ENCODE assay signal across 18 cellular contexts in the genomic region with DNA sequence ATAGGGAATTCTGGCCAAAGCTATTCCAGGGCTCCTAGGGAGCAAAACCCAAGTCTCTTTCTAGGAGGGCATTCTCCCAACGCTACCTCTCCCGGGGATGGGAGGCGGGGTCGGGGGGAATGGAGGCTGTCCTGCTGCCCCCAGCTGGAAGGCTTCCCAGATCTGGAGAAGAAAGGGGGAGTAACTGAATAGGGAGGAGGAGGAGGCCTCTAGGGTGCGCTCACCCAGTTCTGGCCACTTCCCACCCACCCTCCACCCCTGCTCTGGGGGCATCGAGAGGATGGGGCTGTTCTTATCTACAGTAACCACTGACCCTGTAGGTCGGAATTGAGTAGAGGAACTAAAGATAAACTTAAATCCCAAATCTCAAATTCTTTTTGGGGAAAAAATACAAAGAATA. TPM values are rescaled to one million over a fixed set of nuclear protein-coding genes. Genes with fewer than 3 reads are reported as not detected.
DNase-seq lines count a peak whose midpoint lies in the region; ATAC-seq and TF ChIP-seq lines count a peak whose summit lies in the region.
"Had no signal": no experiment of that assay in that cellular context is flagged by ENCODE, and none has a peak within 500 bp of the region (broad histone marks: within the 10 kb centered on the region; RNA-seq: fewer than 3 reads in every experiment).

No MANE protein-coding gene starts in this region.

- H3K36me3 Mint-ChIP-seq in activated CD8-positive, alpha-beta memory T cell treated with anti-CD3 and anti-CD28 coated beads, Interleukin-2, amount 10 ng/mL, durations not matched to agents 7 days and 5 days, result no peaks in the 10 kb centered on the region
- no peaks in the 10 kb centered on the region for H3K36me3 Mint-ChIP-seq in activated T-cell treated with anti-CD3 and anti-CD28 coated beads, Interleukin-2, amount 50 U/mL, for 72 hours (ENCODE audit: insufficient read depth in 2 of 2)
- H3K36me3 Mint-ChIP-seq: activated naive CD8-positive, alpha-beta T cell; mesothelial cell of epicardium had no signal

- CTCF ChIA-PET in activated CD8-positive, alpha-beta memory T cell treated with anti-CD3 and anti-CD28 coated beads, Interleukin-2, amount 10 ng/mL, durations not matched to agents 7 days and 5 days (lab: Charles Lee), result no interaction called here

- H3K4me1 ChIP-seq in adrenal gland (replicated peaks in 1 of 2) (peaks cover 12 to 19% of the 10 kb centered on the region in 2 donors), esophagus (ENCODE audit: control insufficient read depth in 2 of 2, insufficient read depth in 2 of 2, low read length in 1 of 2) (no peaks in the 10 kb centered on the region), mucosa of stomach (ENCODE audit: control insufficient read depth, insufficient read depth, low read length) (peaks cover 69% of the 10 kb centered on the region), transverse colon (peaks cover 0 to 51% (median 15%) of the 10 kb centered on the region in 4 donors)

- WGBS in adrenal gland, 4 donors, result 55 to 60% (median 58%) methylated on average over 7 of the region's 7 CpGs
- 62 to 69% methylated on average over 7 of the region's 7 CpGs for WGBS in esophagus, 2 donors
- 75 to 90% methylated on average over 2 to 7 of the region's 7 CpGs for WGBS in transverse colon (ENCODE audit: low coverage in 1 of 2), 2 donors

- H3K4me1 Mint-ChIP-seq in activated CD8-positive, alpha-beta memory T cell treated with anti-CD3 and anti-CD28 coated beads, Interleukin-2, amount 10 ng/mL, durations not matched to agents 7 days and 5 days, result peaks cover 11% of the 10 kb centered on the region
- H3K4me1 Mint-ChIP-seq in activated T-cell treated with anti-CD3 and anti-CD28 coated beads, Interleukin-2, amount 50 U/mL, for 72 hours (ENCODE audit: low read depth), result no peaks in the 10 kb centered on the region

- TF ChIP-seq CTCF in adrenal gland (IDR thresholded peaks at IDR 0.05) (no peak), transverse colon (IDR thresholded peaks at IDR 0.05) (no peak)

- H3K27me3 ChIP-seq in adrenal gland, result no peaks in the 10 kb centered on the region
- H3K27me3 ChIP-seq in esophagus (ENCODE audit: control insufficient read depth in 1 of 2, insufficient read depth in 2 of 2, low read length in 2 of 2), result no peaks in the 10 kb centered on the region
- H3K27me3 ChIP-seq in mucosa of stomach (ENCODE audit: control insufficient read depth, insufficient read depth, low read length), result no peaks in the 10 kb centered on the region
- no peaks in the 10 kb centered on the region for H3K27me3 ChIP-seq in transverse colon
- no peaks in the 10 kb centered on the region for H3K27me3 ChIP-seq in H7 (ENCODE audit: control insufficient read depth, insufficient read depth, low read length)
- H3K27me3 ChIP-seq: neutrophil had no signal

- in situ Hi-C loops in transverse colon (cut with MboI; ENCODE audit: low pct_ligation_motif_present in 1 of 4, low pct_unique_long_range_greater_than_20kb in 1 of 4, low sequenced_read_pairs in 3 of 4), result no loop called here

- no peak for ATAC-seq in activated CD8-positive, alpha-beta memory T cell treated with anti-CD3 and anti-CD28 coated beads, Interleukin-2, amount 10 ng/mL, durations not matched to agents 7 days and 5 days
- no peak for ATAC-seq in activated T-cell treated with anti-CD3 and anti-CD28 coated beads, Interleukin-2, amount 50 U/mL, for 72 hours (replicated peaks in 1 of 2)

- H3K9ac ChIP-seq in mucosa of stomach (ENCODE audit: low read length), result peak overlapping the region; percentile 64

- no peak overlapping the region for H3K27ac Mint-ChIP-seq in activated CD8-positive, alpha-beta memory T cell treated with anti-CD3 and anti-CD28 coated beads, Interleukin-2, amount 10 ng/mL, durations not matched to agents 7 days and 5 days
- H3K27ac Mint-ChIP-seq in activated T-cell treated with anti-CD3 and anti-CD28 coated beads, Interleukin-2, amount 50 U/mL, for 72 hours, result no peak overlapping the region
- H3K27ac Mint-ChIP-seq: activated naive CD8-positive, alpha-beta T cell had no signal

- intact Hi-C loops in adrenal gland (cut with DNase I) (no loop called here), transverse colon (cut with DNase I; ENCODE audit: low total_unique reads) (no loop called here)

- TF ChIP-seq EP300 in transverse colon (IDR thresholded peaks at IDR 0.05; ENCODE audit: low read depth), result no peak

- H3K27me3 Mint-ChIP-seq in activated CD8-positive, alpha-beta memory T cell treated with anti-CD3 and anti-CD28 coated beads, Interleukin-2, amount 10 ng/mL, durations not matched to agents 7 days and 5 days, result peaks cover 45% of the 10 kb centered on the region
- H3K27me3 Mint-ChIP-seq in activated T-cell treated with anti-CD3 and anti-CD28 coated beads, Interleukin-2, amount 50 U/mL, for 72 hours (ENCODE audit: low read depth), result peaks cover 8% of the 10 kb centered on the region

- peak overlapping the region in 4 of 5 donors; percentile 34 to 80 (median 64) for H3K27ac ChIP-seq in adrenal gland
- H3K27ac ChIP-seq in esophagus (ENCODE audit: low read depth in 2 of 2, low read length in 1 of 2), result peak overlapping the region; percentile 12 to 30
- H3K27ac ChIP-seq in transverse colon, result peak overlapping the region; percentile 63 to 80 (median 75)
- H3K27ac ChIP-seq: neutrophil had no signal

- TF ChIP-seq POLR2A in adrenal gland (IDR thresholded peaks at IDR 0.05) (no peak), transverse colon (IDR thresholded peaks at IDR 0.05) (no peak)

- H3K36me3 ChIP-seq in adrenal gland (replicated peaks in 1 of 2) (no peaks in the 10 kb centered on the region), esophagus (ENCODE audit: control insufficient read depth in 2 of 2, insufficient read depth in 2 of 2, low read length in 1 of 2) (no peaks in the 10 kb centered on the region), mucosa of stomach (ENCODE audit: control insufficient read depth, insufficient read depth, low read length) (no peaks in the 10 kb centered on the region), transverse colon (no peaks in the 10 kb centered on the region), H7 (replicated peaks; ENCODE audit: control insufficient read depth, insufficient read depth, low read length) (no peaks in the 10 kb centered on the region)
- H3K36me3 ChIP-seq: neutrophil had no signal

- H3K9me3 Mint-ChIP-seq in activated CD8-positive, alpha-beta memory T cell treated with anti-CD3 and anti-CD28 coated beads, Interleukin-2, amount 10 ng/mL, durations not matched to agents 7 days and 5 days (ENCODE audit: low read depth), result no peaks in the 10 kb centered on the region
- no peaks in the 10 kb centered on the region for H3K9me3 Mint-ChIP-seq in activated T-cell treated with anti-CD3 and anti-CD28 coated beads, Interleukin-2, amount 50 U/mL, for 72 hours
- H3K9me3 Mint-ChIP-seq: mesothelial cell of epicardium had no signal

- peak overlapping the region in 1 of 4 donors; percentile 52 for H3K4me3 ChIP-seq in adrenal gland
- H3K4me3 ChIP-seq in esophagus (ENCODE audit: low read depth in 1 of 2, low read length in 2 of 2), result no peak overlapping the region
- H3K4me3 ChIP-seq in mucosa of stomach (ENCODE audit: low read length), result peak overlapping the region; percentile 77
- H3K4me3 ChIP-seq in transverse colon, result no peak overlapping the region
- no peak overlapping the region for H3K4me3 ChIP-seq in H7 (ENCODE audit: insufficient read depth, low read depth, low read length)

- H3K9me3 ChIP-seq in adrenal gland (replicated peaks in 1 of 3) (no peaks in the 10 kb centered on the region), esophagus (ENCODE audit: control insufficient read depth in 2 of 2, insufficient read depth in 1 of 2, low read depth in 1 of 2, low read length in 1 of 2) (no peaks in the 10 kb centered on the region), mucosa of stomach (ENCODE audit: control insufficient read depth, low read length) (no peaks in the 10 kb centered on the region), transverse colon (no peaks in the 10 kb centered on the region)
- H3K9me3 ChIP-seq: neutrophil had no signal

- no peak overlapping the region for H3K4me3 Mint-ChIP-seq in activated CD8-positive, alpha-beta memory T cell treated with anti-CD3 and anti-CD28 coated beads, Interleukin-2, amount 10 ng/mL, durations not matched to agents 7 days and 5 days
- H3K4me3 Mint-ChIP-seq in activated T-cell treated with anti-CD3 and anti-CD28 coated beads, Interleukin-2, amount 50 U/mL, for 72 hours, result no peak overlapping the region
- H3K4me3 Mint-ChIP-seq: activated naive CD8-positive, alpha-beta T cell; mesothelial cell of epicardium had no signal

- DNase-seq in adrenal gland (no peak), transverse colon (no peak), H7 (no peak)
- no peak for DNase-seq in activated CD8-positive, alpha-beta memory T cell treated with anti-CD3 and anti-CD28 coated beads, Interleukin-2, amount 10 ng/mL, durations not matched to agents 7 days and 5 days
- no peak for DNase-seq in activated T-cell treated with anti-CD3 and anti-CD28 coated beads, Interleukin-2, amount 50 U/mL, for 72 hours
- DNase-seq: activated CD4-positive, alpha-beta T cell treated with anti-CD3 and anti-CD28 coated beads for 4 hours; DMS53; foreskin melanocyte; NCI-H146; NCI-H345; stimulated activated naive CD4-positive, alpha-beta T cell treated with Interleukin-2 at 50 U/mL for 16 hours had no signal

RNA-seq across cellular contexts. Expression of a gene that starts 0.6 kb away (rescaled TPM):
- total RNA-seq in adrenal gland (1,000 to 10,000 TPM in 2 of 8 donors, 100 to 1,000 TPM in 6; 466 to 2,068 (median 620) TPM), transverse colon (100 to 1,000 TPM in 3 of 4 donors, 10 to 100 TPM in 1; 96.7 to 296 (median 177) TPM)
- polyA plus RNA-seq in adrenal gland (100 to 1,000 TPM; 170 to 424 (median 388) TPM), esophagus (10 to 100 TPM; 21.7 to 46.5 TPM)
- total RNA-seq in activated CD8-positive, alpha-beta memory T cell treated with anti-CD3 and anti-CD28 coated beads, Interleukin-2, amount 10 ng/mL, durations not matched to agents 7 days and 5 days, result not detected
- total RNA-seq in H7 (2014; rRNA removed; shearing (Covaris generic)), result 72.7 and 124 TPM in 2 replicates
- total RNA-seq in activated T-cell treated with anti-CD3 and anti-CD28 coated beads, Interleukin-2, amount 50 U/mL, for 72 hours, result not detected
- total RNA-seq: bronchial epithelial cell had no signal
- polyA plus RNA-seq: BJ had no signal

RNA-seq across cellular contexts. Expression of a gene that starts 22.2 kb away (rescaled TPM):
- total RNA-seq in adrenal gland (10 to 100 TPM; 13.8 to 61.0 (median 22.5) TPM), transverse colon (10 to 100 TPM in 2 of 4 donors, 1 to 10 TPM in 1, not detected in 1; 7.6 to 27.7 (median 17.0) TPM)
- polyA plus RNA-seq in adrenal gland (10 to 100 TPM in 1 of 3 donors, 1 to 10 TPM in 2; 5.9 to 17.9 (median 7.2) TPM), esophagus (1 to 10 TPM; 1.0 to 1.8 TPM)
- total RNA-seq in activated CD8-positive, alpha-beta memory T cell treated with anti-CD3 and anti-CD28 coated beads, Interleukin-2, amount 10 ng/mL, durations not matched to agents 7 days and 5 days, result 1 to 10 TPM in 1 of 2 experiments, under 1 TPM in 1; 0.35 to 1.9 TPM
- 0.66 and 0.92 TPM in 2 replicates for total RNA-seq in H7 (2014; rRNA removed; shearing (Covaris generic))
- not detected for total RNA-seq in activated T-cell treated with anti-CD3 and anti-CD28 coated beads, Interleukin-2, amount 50 U/mL, for 72 hours
- total RNA-seq: bronchial epithelial cell had no signal
- polyA plus RNA-seq: BJ had no signal

RNA-seq across cellular contexts. Expression of a gene that starts 35.0 kb away (rescaled TPM):
- not detected for total RNA-seq in adrenal gland
- polyA plus RNA-seq in adrenal gland, result not detected
- not detected for polyA plus RNA-seq in esophagus
- total RNA-seq in transverse colon, result not detected
- not detected for total RNA-seq in activated CD8-positive, alpha-beta memory T cell treated with anti-CD3 and anti-CD28 coated beads, Interleukin-2, amount 10 ng/mL, durations not matched to agents 7 days and 5 days
- not detected in 2 replicates for total RNA-seq in H7 (2014; rRNA removed; shearing (Covaris generic))
- total RNA-seq in activated T-cell treated with anti-CD3 and anti-CD28 coated beads, Interleukin-2, amount 50 U/mL, for 72 hours, result not detected
- total RNA-seq: bronchial epithelial cell, mesothelial cell of epicardium had no signal
- polyA plus RNA-seq: BJ had no signal

RNA-seq across cellular contexts. Expression of a gene that starts 57.5 kb away (rescaled TPM):
- total RNA-seq in adrenal gland (not detected), transverse colon (not detected)
- polyA plus RNA-seq in adrenal gland (not detected), esophagus (not detected)
- total RNA-seq in activated CD8-positive, alpha-beta memory T cell treated with anti-CD3 and anti-CD28 coated beads, Interleukin-2, amount 10 ng/mL, durations not matched to agents 7 days and 5 days, result not detected
- not detected in 2 replicates for total RNA-seq in H7 (2014; rRNA removed; shearing (Covaris generic))
- not detected for total RNA-seq in activated T-cell treated with anti-CD3 and anti-CD28 coated beads, Interleukin-2, amount 50 U/mL, for 72 hours
- total RNA-seq: bronchial epithelial cell, mesothelial cell of epicardium had no signal
- polyA plus RNA-seq: BJ had no signal

Comparison
In these comparisons a context has a peak if more than half of its experiments do, and no peak if none do; other contexts are left out.
1. H3K27ac ChIP-seq: peak in every context shown above with its lines; median percentile 75 in transverse colon; 64 in adrenal gland; 21 in esophagus.
2. RNA of a gene that starts 0.6 kb away (total RNA-seq): 466 to 2,068 TPM in adrenal gland, 96.7 to 296 TPM in transverse colon and 72.7 to 124 TPM in H7; not detected in activated CD8-positive, alpha-beta memory T cell treated with anti-CD3 and anti-CD28 coated beads, Interleukin-2, amount 10 ng/mL, durations not matched to agents 7 days and 5 days and not detected in activated T-cell treated with anti-CD3 and anti-CD28 coated beads, Interleukin-2, amount 50 U/mL, for 72 hours; every median in the first group is over 10 times any median in the second.